In genomic region chr9:127397722-127398647, GRCh38 we compare ENCODE assay signal across 8 cellular contexts. TPM values are rescaled to one million over a fixed set of nuclear protein-coding genes. Genes with fewer than 3 reads are reported as not detected.
DNase-seq lines count a peak whose midpoint lies in the region; ATAC-seq and TF ChIP-seq lines count a peak whose summit lies in the region.

No MANE protein-coding gene starts in this region.

- H3K4me3 Mint-ChIP-seq in CD4-positive, alpha-beta T cell: peak overlapping the region; percentile 75

- peak; percentile 47 for TF ChIP-seq CTCF in CD4-positive, alpha-beta T cell (IDR thresholded peaks at IDR 0.05)
- TF ChIP-seq CTCF in WI38 (IDR thresholded peaks at IDR 0.05; ENCODE audit: low read depth, low read length) (peak; percentile 36; the same call in 1 of the 2 replicates), epithelial cell of esophagus (IDR thresholded peaks at IDR 0.05; ENCODE audit: insufficient read depth, low read depth, low read length, missing control alignments) (peak; percentile 46)

- H3K36me3 Mint-ChIP-seq in CD4-positive, alpha-beta T cell (ENCODE audit: low read depth): no peaks in the 10 kb centered on the region

- H3K4me3 ChIP-seq in HUES48 (ENCODE audit: low read depth, low read length): peak overlapping the region; percentile 76
- peak overlapping the region; percentile 66 for H3K4me3 ChIP-seq in WI38 (ENCODE audit: low read depth, low read length)
- H3K4me3 ChIP-seq in epithelial cell of esophagus (ENCODE audit: low read length): peak overlapping the region; percentile 53
- peak overlapping the region; percentile 53 to 76 for H3K4me3 ChIP-seq in mucosa of rectum (ENCODE audit: low read length in 2 of 2)

- DNase-seq in CD4-positive, alpha-beta T cell: peak in 3 of 10 experiments; percentile 6 to 34 (median 29)
- DNase-seq in epithelial cell of esophagus (ENCODE audit: low read depth) (peak; percentile 47), ureter (ENCODE audit: low spot score) (peak; percentile 64), A172 (ENCODE audit: low spot score) (no peak)

- peaks cover 11% of the 10 kb centered on the region; the same call in 1 of the 2 replicates for H3K4me1 ChIP-seq in HUES48 (ENCODE audit: control insufficient read depth, insufficient read depth, low read length)
- H3K4me1 ChIP-seq in mucosa of rectum (ENCODE audit: control insufficient read depth in 2 of 2, insufficient read depth in 2 of 2, low read length in 2 of 2): peaks cover 14 to 15% of the 10 kb centered on the region in 2 donors

- no peaks in the 10 kb centered on the region for H3K9me3 ChIP-seq in CD4-positive, alpha-beta T cell (ENCODE audit: control insufficient read depth, low read length)
- H3K9me3 ChIP-seq in HUES48 (ENCODE audit: control insufficient read depth, insufficient read depth, low read length) (no peaks in the 10 kb centered on the region), mucosa of rectum (ENCODE audit: control insufficient read depth in 2 of 2, low read length in 2 of 2) (no peaks in the 10 kb centered on the region)

- intact Hi-C loops in CD4-positive, alpha-beta T cell (cut with DNase I, micrococcal nuclease): loop anchor here (1.0 to 5.0 kb wide), 4 partner anchors 25 to 181 kb away; no protein-coding TSS in a partner anchor

- peaks cover 19% of the 10 kb centered on the region; the same call in 1 of the 2 replicates for H3K36me3 ChIP-seq in HUES48 (ENCODE audit: control insufficient read depth, insufficient read depth, low read length)
- peaks cover 0 to 11% of the 10 kb centered on the region in 2 donors for H3K36me3 ChIP-seq in mucosa of rectum (ENCODE audit: control insufficient read depth in 2 of 2, insufficient read depth in 2 of 2, low read length in 2 of 2)

- peaks cover 21% of the 10 kb centered on the region for H3K4me1 Mint-ChIP-seq in CD4-positive, alpha-beta T cell (ENCODE audit: low read depth)

- POLR2A ChIA-PET in CD4-positive, alpha-beta T cell (lab: Charles Lee): interaction anchor here (1.0 to 1.7 kb wide), 4 partner anchors 10 to 96 kb away, joined by 3 to 25 read pairs (median 8); partner anchors contain the start of genes LRSAM1, RPL12 and ZNF79

- ATAC-seq in CD4-positive, alpha-beta T cell (ENCODE audit: poor library complexity): no peak
- no peak for ATAC-seq in GM21367 (IDR thresholded peaks at IDR 0.05; ENCODE audit: unreplicated experiment)

- H3K27me3 Mint-ChIP-seq in CD4-positive, alpha-beta T cell: peaks cover 82% of the 10 kb centered on the region

- peak overlapping the region; percentile 29; the same call in 1 of the 2 replicates for H3K9ac ChIP-seq in HUES48 (ENCODE audit: low read depth, low read length)
- H3K9ac ChIP-seq in mucosa of rectum (ENCODE audit: low read depth in 1 of 2, low read length in 2 of 2): peak overlapping the region; percentile 52 to 86

- no peaks in the 10 kb centered on the region for H3K9me3 Mint-ChIP-seq in CD4-positive, alpha-beta T cell

- CTCF ChIA-PET in CD4-positive, alpha-beta T cell (lab: Charles Lee): interaction anchor here (1.0 to 1.7 kb wide), 5 partner anchors 9 to 183 kb away, joined by 3 to 13 read pairs (median 5); partner anchors contain the start of genes LRSAM1 and RPL12

- peaks cover 81% of the 10 kb centered on the region for H3K27me3 ChIP-seq in CD4-positive, alpha-beta T cell (ENCODE audit: control insufficient read depth, insufficient read depth, low read length)
- H3K27me3 ChIP-seq in HUES48 (ENCODE audit: control insufficient read depth, insufficient read depth, low read length): peaks cover 11% of the 10 kb centered on the region; the same call in 1 of the 2 replicates
- no peaks in the 10 kb centered on the region for H3K27me3 ChIP-seq in mucosa of rectum (ENCODE audit: control insufficient read depth in 2 of 2, insufficient read depth in 2 of 2, low read length in 2 of 2)

- no peak overlapping the region for H3K27ac Mint-ChIP-seq in CD4-positive, alpha-beta T cell

- H3K27ac ChIP-seq in CD4-positive, alpha-beta T cell (ENCODE audit: low read depth, low read length): no peak overlapping the region
- H3K27ac ChIP-seq in HUES48 (ENCODE audit: low read depth, low read length): no peak overlapping the region
- peak overlapping the region; percentile 84 to 91 for H3K27ac ChIP-seq in mucosa of rectum (ENCODE audit: low read depth in 2 of 2, low read length in 2 of 2)

RNA-seq across cellular contexts. Expression of gene SLC2A8, which starts 1.0 kb away (rescaled TPM):
- 1 to 10 TPM; 1.6 to 1.8 TPM for total RNA-seq in CD4-positive, alpha-beta T cell
- 38.4 TPM for total RNA-seq in ureter
- total RNA-seq in A172 (2014; rRNA removed; shearing (Covaris generic)): 13.8 and 24.1 TPM in 2 replicates

RNA-seq across cellular contexts. Expression of gene ZNF79, which starts 26.2 kb away (rescaled TPM):
- total RNA-seq in CD4-positive, alpha-beta T cell: 1 to 10 TPM; 4.3 to 4.9 TPM
- total RNA-seq in ureter: 13.2 TPM
- 11.5 and 13.3 TPM in 2 replicates for total RNA-seq in A172 (2014; rRNA removed; shearing (Covaris generic))

RNA-seq across cellular contexts. Expression of gene RPL12, which starts 53.2 kb away (rescaled TPM):
- 1,000 to 10,000 TPM; 1,884 to 1,993 TPM for total RNA-seq in CD4-positive, alpha-beta T cell
- total RNA-seq in ureter: 1,953 TPM
- 1,716 and 1,722 TPM in 2 replicates for total RNA-seq in A172 (2014; rRNA removed; shearing (Covaris generic))

RNA-seq across cellular contexts. Expression of gene LRSAM1, which starts 53.3 kb away (rescaled TPM):
- total RNA-seq in CD4-positive, alpha-beta T cell: 10 to 100 TPM; 11.4 to 16.0 TPM
- 30.4 TPM for total RNA-seq in ureter
- 8.5 and 9.6 TPM in 2 replicates for total RNA-seq in A172 (2014; rRNA removed; shearing (Covaris generic))

Comparison
In these comparisons a context has a peak if more than half of its experiments do, and no peak if none do; other contexts are left out.
1. H3K27ac ChIP-seq: peak in mucosa of rectum (2 of 2); none in CD4-positive, alpha-beta T cell (single experiment) and HUES48 (single experiment).
2. Peak in every context shown above with its lines, with median percentiles within 50 percentile points of each other: CTCF ChIP-seq and H3K4me3 ChIP-seq.